In the genomic region with DNA sequence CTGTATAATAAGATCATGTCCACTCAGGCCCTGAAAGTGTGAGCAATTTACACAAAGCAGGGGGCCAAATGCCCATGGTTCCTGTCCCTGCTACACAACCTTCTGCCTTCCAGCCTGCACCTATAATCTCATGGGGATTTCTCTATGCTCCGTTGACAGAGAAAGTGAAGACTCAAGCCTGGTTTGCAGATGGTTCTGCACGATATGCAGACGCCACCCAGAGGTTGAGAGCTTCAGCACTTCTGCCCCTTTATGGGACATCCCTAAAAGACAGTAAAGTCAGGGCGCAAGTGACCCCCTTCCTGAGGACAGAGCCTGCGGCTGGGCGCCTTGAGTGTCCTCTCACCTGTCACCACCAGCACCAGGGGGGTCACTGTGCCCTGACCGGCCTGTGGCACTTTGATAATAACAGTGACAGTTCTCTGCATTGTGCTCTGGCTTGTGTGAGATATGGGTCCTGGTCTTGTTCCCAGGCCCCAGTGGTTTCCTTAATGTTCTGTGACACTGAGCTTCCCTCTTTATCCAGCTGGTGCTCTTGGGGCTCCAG, we compare ENCODE assay signal across 1 cellular context.
TF ChIP-seq lines count a peak whose summit lies in the region.

No MANE protein-coding gene starts in this region.

TF ChIP-seq in A549, 52 proteins besides CTCF, POLR2A, EP300 and RAD21:
- TF ChIP-seq SMC3 (IDR thresholded peaks at IDR 0.05) = 0 out of 3 replicates have a peak, but pooled peaks have one; percentile 21
- no peak for TF ChIP-seq NPAS2 (CRISPR knock-in tag; IDR thresholded peaks at IDR 0.05; ENCODE audit: borderline replicate concordance)
- no peak for TF ChIP-seq REST (IDR thresholded peaks at IDR 0.05)
- TF ChIP-seq CBX8 (IDR thresholded peaks at IDR 0.05) = no peak
- TF ChIP-seq CHD4 (IDR thresholded peaks at IDR 0.05; ENCODE audit: borderline replicate concordance) = no peak
